26 cellular contexts compared by ENCODE assay signal in the genomic region with DNA sequence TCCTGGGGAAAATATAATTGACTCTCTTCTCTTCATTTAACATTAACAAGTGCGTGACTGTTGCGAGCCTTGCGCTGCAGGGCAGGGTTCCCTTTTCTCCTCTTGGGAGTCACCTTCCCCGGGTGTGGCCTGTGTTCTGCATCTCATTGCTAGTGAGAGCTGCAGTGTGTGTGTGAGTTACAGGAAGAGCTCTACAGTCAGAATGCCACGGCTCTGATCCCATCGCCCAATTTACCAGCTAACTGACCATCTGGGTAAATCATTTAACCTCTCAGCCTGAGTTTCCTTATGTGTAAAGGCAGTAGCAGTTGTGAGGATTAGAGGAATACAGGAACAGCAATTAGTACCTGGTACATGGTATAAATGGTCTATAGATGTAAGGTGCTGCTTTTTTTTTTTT.
"Had no signal": no experiment of that assay in that cellular context is flagged by ENCODE, and none has a peak within 500 bp of the region (broad histone marks: within the 10 kb centered on the region; RNA-seq: fewer than 3 reads in every experiment).

No MANE protein-coding gene starts in this region.

- H3K36me3 Mint-ChIP-seq: naive B cell, natural killer cell had no signal

- H3K9me3 Mint-ChIP-seq: mesothelial cell of epicardium; natural killer cell; nephron progenitor cell; neural progenitor cell; stimulated activated naive CD8-positive, alpha-beta T cell treated with anti-CD3 and anti-CD28 coated beads, Interleukin-15, Interleukin-2, amounts not matched to agents 100 ng/mL and 50 ng/mL, for 24 hours had no signal

- H3K27ac Mint-ChIP-seq: mesothelial cell of epicardium; naive B cell; natural killer cell; nephron progenitor cell; neural progenitor cell; progenitor cell of endocrine pancreas; stimulated activated naive CD8-positive, alpha-beta T cell treated with anti-CD3 and anti-CD28 coated beads, Interleukin-15, Interleukin-2, amounts not matched to agents 100 ng/mL and 50 ng/mL, for 24 hours had no signal

- H3K27me3 Mint-ChIP-seq: naive B cell; progenitor cell of endocrine pancreas; stimulated activated naive CD8-positive, alpha-beta T cell treated with anti-CD3 and anti-CD28 coated beads, Interleukin-15, Interleukin-2, amounts not matched to agents 100 ng/mL and 50 ng/mL, for 24 hours had no signal

- H3K4me3 Mint-ChIP-seq: mesothelial cell of epicardium; naive B cell; natural killer cell; nephron progenitor cell; neural progenitor cell; stimulated activated naive CD8-positive, alpha-beta T cell treated with anti-CD3 and anti-CD28 coated beads, Interleukin-15, Interleukin-2, amounts not matched to agents 100 ng/mL and 50 ng/mL, for 24 hours had no signal

- FAIRE-seq: urothelium cell line had no signal

- ATAC-seq: heart left ventricle, left colon, natural killer cell, right cardiac atrium, sciatic nerve, upper lobe of right lung had no signal

- H3K4me1 Mint-ChIP-seq: naive B cell, natural killer cell, neural progenitor cell had no signal

- DNase-seq: heart left ventricle; islet precursor cell; kidney glomerular epithelial cell; left colon; left ventricle myocardium inferior; mesendoderm; naive B cell; natural killer cell; nephron progenitor cell; ovary; retina; right cardiac atrium; stimulated activated CD4-positive, alpha-beta T cell treated with anti-CD3 and anti-CD28 coated beads, Interleukin-12 subunit alpha, Interleukin-12 subunit beta, amount 100 ng/mL, for 4 hours; stimulated activated CD4-positive, alpha-beta T cell treated with anti-CD3 and anti-CD28 coated beads, Interleukin-15, amount 100 ng/mL, for 24 hours; stimulated activated CD4-positive, alpha-beta T cell treated with anti-CD3 and anti-CD28 coated beads, Interleukin-2, amount 100 ng/mL, for 24 hours; stimulated activated CD4-positive, alpha-beta T cell treated with anti-CD3 and anti-CD28 coated beads, Interleukin-4, amount 100 ng/mL, for 1 hour; stimulated activated naive CD4-positive, alpha-beta T cell; tibial artery; trophoblast cell; upper lobe of right lung had no signal
